Comparison of ENCODE assay signal across 8 cellular contexts in genomic region chr5:36877667-36878420, GRCh38. TPM values are rescaled to one million over a fixed set of nuclear protein-coding genes. Genes with fewer than 3 reads are reported as not detected.
DNase-seq lines count a peak whose midpoint lies in the region; ATAC-seq and TF ChIP-seq lines count a peak whose summit lies in the region.

No MANE protein-coding gene starts in this region.

- no CpG with 5 or more reads among the region's 12 CpGs for WGBS in trophoblast cell (ENCODE audit: extremely low coverage, insufficient coverage, insufficient read length)

- H3K27ac ChIP-seq in trophoblast cell (ENCODE audit: low read depth, low read length): peak overlapping the region; percentile 98

- TF ChIP-seq CTCF in fibroblast of mammary gland (conservative IDR thresholded peaks at IDR 0.05; ENCODE audit: control insufficient read depth, insufficient read depth, low read depth, low read length): no peak

- H3K4me1 Mint-ChIP-seq in T-helper 2 cell treated with Interferon-gamma antibody and Interleukin-4, amounts not matched to agents 5 μg/mL and 100 μg/mL, for 36 hours (ENCODE audit: low read depth): peaks cover 50% of the 10 kb centered on the region

- H3K4me3 ChIP-seq in fibroblast of mammary gland (ENCODE audit: control insufficient read depth, low read depth, low read length) (peak overlapping the region; percentile 82), trophoblast cell (ENCODE audit: low read depth, low read length) (peak overlapping the region; percentile 99)

- no peak overlapping the region for H3K14ac ChIP-seq in trophoblast cell (ENCODE audit: low read length)

- H2AK5ac ChIP-seq in trophoblast cell (ENCODE audit: low read length): no peak overlapping the region

- H3K79me2 ChIP-seq in trophoblast cell (ENCODE audit: control insufficient read depth, insufficient read depth, low read length, poor library complexity): peaks cover 15% of the 10 kb centered on the region

- H3K36me3 Mint-ChIP-seq in T-helper 2 cell treated with Interferon-gamma antibody and Interleukin-4, amounts not matched to agents 5 μg/mL and 100 μg/mL, for 36 hours (ENCODE audit: low read depth): peaks cover 7% of the 10 kb centered on the region

- no peaks in the 10 kb centered on the region for H3K4me1 ChIP-seq in trophoblast cell (ENCODE audit: control insufficient read depth in 1 of 2, insufficient read depth in 2 of 2, low read length in 2 of 2)

- H2BK120ac ChIP-seq in trophoblast cell (ENCODE audit: insufficient read depth, low read length, poor library complexity): peak overlapping the region; percentile 23

- ATAC-seq in GM18520 (IDR thresholded peaks at IDR 0.05; ENCODE audit: unreplicated experiment): no peak

- no peaks in the 10 kb centered on the region for H3K27me3 ChIP-seq in trophoblast cell (ENCODE audit: insufficient read depth, low read length)

- H2BK12ac ChIP-seq in trophoblast cell (ENCODE audit: low read length): no peak overlapping the region

- peak; percentile 48 to 75 for DNase-seq in NOMO-1 (lab: John Stamatoyannopoulos, UW; ENCODE audit: unreplicated experiment in 2 of 2)
- DNase-seq in NOMO-1 treated with dmso at 0.1 percent for 144 hours (lab: John Stamatoyannopoulos, UW; ENCODE audit: unreplicated experiment): no peak
- peak; percentile 31 for DNase-seq in LHCN-M2 (ENCODE audit: low read depth)
- no peak for DNase-seq in T-helper 2 cell treated with Interferon-gamma antibody and Interleukin-4, amounts not matched to agents 5 μg/mL and 100 μg/mL, for 36 hours (ENCODE audit: low spot score)
- peak; percentile 51 for DNase-seq in fibroblast of mammary gland (ENCODE audit: low read depth)
- peak in 1 of 2 donors; percentile 60 for DNase-seq in trophoblast cell
- no peak for DNase-seq in stimulated activated CD8-positive, alpha-beta memory T cell treated with anti-CD3 and anti-CD28 coated beads, Interleukin-4, amount 100 ng/mL, for 48 hours

- H3K36me3 ChIP-seq in trophoblast cell (ENCODE audit: control insufficient read depth in 1 of 2, insufficient read depth in 2 of 2, low read length in 2 of 2): no peaks in the 10 kb centered on the region

- H3K4ac ChIP-seq in trophoblast cell (ENCODE audit: low read depth, low read length): peak overlapping the region; percentile 81

- H3K79me1 ChIP-seq in trophoblast cell (ENCODE audit: low read length): peaks cover 16% of the 10 kb centered on the region

- H3K23ac ChIP-seq in trophoblast cell (ENCODE audit: low read length): no peak overlapping the region

- peak overlapping the region; percentile 97 for H4K8ac ChIP-seq in trophoblast cell (ENCODE audit: low read depth, low read length)

- H3K9ac ChIP-seq in trophoblast cell (ENCODE audit: low read length): peak overlapping the region; percentile 100

- peak overlapping the region; percentile 99 for H3K27ac Mint-ChIP-seq in T-helper 2 cell treated with Interferon-gamma antibody and Interleukin-4, amounts not matched to agents 5 μg/mL and 100 μg/mL, for 36 hours

- H3K9me3 Mint-ChIP-seq in T-helper 2 cell treated with Interferon-gamma antibody and Interleukin-4, amounts not matched to agents 5 μg/mL and 100 μg/mL, for 36 hours: no peaks in the 10 kb centered on the region

- H3K9me3 ChIP-seq in trophoblast cell (ENCODE audit: insufficient read depth, low read depth, low read length): no peaks in the 10 kb centered on the region

- H3K4me3 Mint-ChIP-seq in T-helper 2 cell treated with Interferon-gamma antibody and Interleukin-4, amounts not matched to agents 5 μg/mL and 100 μg/mL, for 36 hours: peak overlapping the region; percentile 90

- H3K27me3 Mint-ChIP-seq in T-helper 2 cell treated with Interferon-gamma antibody and Interleukin-4, amounts not matched to agents 5 μg/mL and 100 μg/mL, for 36 hours (ENCODE audit: low read depth): no peaks in the 10 kb centered on the region

- H3K18ac ChIP-seq in trophoblast cell (ENCODE audit: low read length): no peak overlapping the region

- H2BK5ac ChIP-seq in trophoblast cell (ENCODE audit: low read depth, low read length, poor library complexity): peak overlapping the region; percentile 98

- H3K4me2 ChIP-seq in trophoblast cell (ENCODE audit: low read length): peak overlapping the region; percentile 87

- H2AFZ ChIP-seq in trophoblast cell (ENCODE audit: insufficient read depth, low read length, poor library complexity): peak overlapping the region; percentile 77

- H4K91ac ChIP-seq in trophoblast cell (ENCODE audit: low read depth, low read length): no peak overlapping the region

- no peak overlapping the region for H4K12ac ChIP-seq in trophoblast cell (ENCODE audit: low read depth, low read length)

RNA-seq across cellular contexts. Expression of gene NIPBL, which starts 1.3 kb away (rescaled TPM):
- total RNA-seq in LHCN-M2 (2014; rRNA removed): 14.7 and 15.3 TPM in 2 replicates
- polyA plus RNA-seq in LHCN-M2 (2012): 5.1 TPM
- polyA plus RNA-seq in trophoblast cell (2013): 22.3 and 23.5 TPM in 2 replicates

Comparison
In these comparisons a context has a peak if more than half of its experiments do, and no peak if none do; other contexts are left out.
1. DNase-seq: peak in NOMO-1 (2 of 2), LHCN-M2 (single experiment) and fibroblast of mammary gland (single experiment); none in NOMO-1 treated with dmso at 0.1 percent for 144 hours (single experiment), T-helper 2 cell treated with Interferon-gamma antibody and Interleukin-4, amounts not matched to agents 5 μg/mL and 100 μg/mL, for 36 hours (single experiment) and stimulated activated CD8-positive, alpha-beta memory T cell treated with anti-CD3 and anti-CD28 coated beads, Interleukin-4, amount 100 ng/mL, for 48 hours (single experiment).